Comparison of ENCODE assay signal across 12 cellular contexts in the genomic region with DNA sequence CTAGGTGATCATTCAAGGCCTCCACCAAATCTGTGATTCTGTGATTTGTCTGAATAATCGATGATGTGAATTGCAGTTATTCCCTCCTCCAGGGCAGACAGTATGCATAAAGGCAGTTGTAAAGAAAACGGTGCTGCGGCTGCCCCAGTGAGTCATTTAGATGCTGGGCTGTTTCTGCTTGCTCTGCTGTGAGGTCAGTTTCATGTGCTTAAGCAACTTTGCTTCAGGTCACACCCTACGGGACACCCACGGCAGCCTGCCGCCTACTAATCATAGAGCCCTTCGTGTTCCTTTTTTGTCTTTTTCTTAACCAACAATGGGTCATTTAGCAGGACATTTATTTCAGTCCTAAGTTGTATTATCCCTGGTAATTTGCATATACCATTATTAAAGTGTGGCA.
A peak's percentile ranks its signal among the peaks of the same experiment; 100 is the strongest.
DNase-seq lines count a peak whose midpoint lies in the region; ATAC-seq lines count a peak whose summit lies in the region.
"Had no signal": no experiment of that assay in that cellular context is flagged by ENCODE, and none has a peak within 500 bp of the region (broad histone marks: within the 10 kb centered on the region; RNA-seq: fewer than 3 reads in every experiment).

No MANE protein-coding gene starts in this region.

- DNase-seq in NCI-H2227 treated with DMSO at 0.1 percent for 48 hours (lab: John Stamatoyannopoulos, UW) = peak; percentile 45
- no peak for DNase-seq in NCI-H2227 (lab: John Stamatoyannopoulos, UW; ENCODE audit: unreplicated experiment)
- peak; percentile 6 for DNase-seq in T1000 (lab: John Stamatoyannopoulos, UW)
- peak; percentile 52 for DNase-seq in foreskin melanocyte
- DNase-seq in stimulated activated effector memory CD8-positive, alpha-beta T cell treated with anti-CD3 and anti-CD28 coated beads, Interleukin-12 subunit alpha, Interleukin-12 subunit beta, amount 100 ng/mL, for 72 hours (ENCODE audit: low spot score in 2 of 2) = no peak
- DNase-seq in HAP-1 (ENCODE audit: low spot score in 2 of 2) = no peak
- no peak for DNase-seq in NCI-H1930 (lab: John Stamatoyannopoulos, UW)
- no peak for DNase-seq in NCI-H2029 (lab: John Stamatoyannopoulos, UW)
- DNase-seq: colonic mucosa; NCI-H226; stimulated activated CD8-positive, alpha-beta memory T cell treated with anti-CD3 and anti-CD28 coated beads, Interleukin-4, amount 100 ng/mL, for 48 hours; T-helper 1 cell had no signal

- no peaks in the 10 kb centered on the region for H3K9me3 Mint-ChIP-seq in stimulated activated effector memory CD8-positive, alpha-beta T cell treated with anti-CD3 and anti-CD28 coated beads, Interleukin-12 subunit alpha, Interleukin-12 subunit beta, amount 100 ng/mL, for 72 hours

- no peaks in the 10 kb centered on the region for H3K27me3 ChIP-seq in HAP-1 (ENCODE audit: low read depth)
- H3K27me3 ChIP-seq: colonic mucosa had no signal

- no peaks in the 10 kb centered on the region for H3K9me3 ChIP-seq in HAP-1
- H3K9me3 ChIP-seq: colonic mucosa had no signal

- in situ Hi-C loops in HAP-1 (cut with MboI; ENCODE audit: low sequenced_read_pairs) = no loop called here

- ATAC-seq in stimulated activated effector memory CD8-positive, alpha-beta T cell treated with anti-CD3 and anti-CD28 coated beads, Interleukin-12 subunit alpha, Interleukin-12 subunit beta, amount 100 ng/mL, for 72 hours = peak; percentile 89

- H3K36me3 Mint-ChIP-seq in stimulated activated effector memory CD8-positive, alpha-beta T cell treated with anti-CD3 and anti-CD28 coated beads, Interleukin-12 subunit alpha, Interleukin-12 subunit beta, amount 100 ng/mL, for 72 hours = no peaks in the 10 kb centered on the region

- no peak overlapping the region for H3K4me3 ChIP-seq in HAP-1
- H3K4me3 ChIP-seq: colonic mucosa had no signal

- no peak overlapping the region for H3K27ac Mint-ChIP-seq in stimulated activated effector memory CD8-positive, alpha-beta T cell treated with anti-CD3 and anti-CD28 coated beads, Interleukin-12 subunit alpha, Interleukin-12 subunit beta, amount 100 ng/mL, for 72 hours

- H3K36me3 ChIP-seq in HAP-1 (replicated peaks) = no peaks in the 10 kb centered on the region
- H3K36me3 ChIP-seq: colonic mucosa had no signal

- H3K4me3 Mint-ChIP-seq in stimulated activated effector memory CD8-positive, alpha-beta T cell treated with anti-CD3 and anti-CD28 coated beads, Interleukin-12 subunit alpha, Interleukin-12 subunit beta, amount 100 ng/mL, for 72 hours = no peak overlapping the region

- H3K4me1 ChIP-seq in HAP-1 = no peaks in the 10 kb centered on the region
- H3K4me1 ChIP-seq: colonic mucosa had no signal

- H3K4me1 Mint-ChIP-seq in stimulated activated effector memory CD8-positive, alpha-beta T cell treated with anti-CD3 and anti-CD28 coated beads, Interleukin-12 subunit alpha, Interleukin-12 subunit beta, amount 100 ng/mL, for 72 hours = peaks cover 7% of the 10 kb centered on the region

Comparison
In these comparisons a context has a peak if more than half of its experiments do, and no peak if none do; other contexts are left out.
1. DNase-seq: peak in NCI-H2227 treated with DMSO at 0.1 percent for 48 hours (single experiment), T1000 (single experiment) and foreskin melanocyte (single experiment); none in NCI-H2227 (single experiment), stimulated activated effector memory CD8-positive, alpha-beta T cell treated with anti-CD3 and anti-CD28 coated beads, Interleukin-12 subunit alpha, Interleukin-12 subunit beta, amount 100 ng/mL, for 72 hours (0 of 2), HAP-1 (0 of 2), NCI-H1930 (0 of 2) and NCI-H2029 (single experiment).